In the genomic region with DNA sequence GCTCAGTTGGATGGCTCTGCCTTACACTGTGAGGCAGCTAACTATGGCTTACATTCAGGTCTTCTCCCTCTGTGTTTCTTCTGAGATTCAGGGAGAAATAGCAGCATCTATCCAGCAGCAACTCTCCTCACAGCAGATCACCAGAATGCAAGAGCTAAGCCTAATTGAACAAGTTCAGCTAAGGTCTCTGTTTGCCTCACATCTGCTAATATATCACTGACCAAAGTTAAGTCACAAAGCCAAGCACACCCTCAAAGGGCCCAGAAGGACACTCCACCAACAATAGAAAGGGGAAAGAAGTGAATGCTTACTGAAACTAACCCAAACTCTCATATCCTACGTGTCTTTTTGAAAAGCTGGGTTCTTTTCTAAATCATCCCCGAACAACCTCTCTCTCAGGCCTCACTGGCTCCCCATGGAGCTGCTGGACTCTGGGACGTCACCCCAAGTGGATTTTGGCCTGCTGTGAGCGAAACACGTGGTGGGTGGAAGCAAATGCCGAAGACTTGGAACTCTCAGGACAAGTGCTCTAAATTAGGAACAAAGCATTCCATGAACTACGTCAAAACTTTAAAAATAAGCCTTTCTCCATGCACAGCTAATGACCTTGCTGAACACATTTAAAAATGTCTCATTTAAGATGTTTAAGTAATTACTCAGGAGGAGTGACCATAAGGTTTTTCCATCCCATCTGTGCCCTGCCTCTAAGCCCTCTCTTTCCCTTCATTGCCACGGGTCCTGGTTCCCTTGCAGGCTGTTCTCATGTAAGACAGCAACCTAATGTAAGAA, we compare ENCODE assay signal across 19 cellular contexts.
DNase-seq lines count a peak whose midpoint lies in the region; TF ChIP-seq lines count a peak whose summit lies in the region.
"Had no signal": no experiment of that assay in that cellular context is flagged by ENCODE, and none has a peak within 500 bp of the region (broad histone marks: within the 10 kb centered on the region; RNA-seq: fewer than 3 reads in every experiment).

No MANE protein-coding gene starts in this region.

- H3K27ac ChIP-seq in breast epithelium: peak overlapping the region; percentile 58 to 78
- H3K27ac ChIP-seq in mammary epithelial cell (ENCODE audit: insufficient read depth, low read depth, low read length): no peak overlapping the region
- H3K27ac ChIP-seq in parathyroid adenoma: peak overlapping the region; percentile 11
- H3K27ac ChIP-seq in SK-N-SH (ENCODE audit: low read depth in 2 of 2, low read length in 1 of 2): no peak overlapping the region
- H3K27ac ChIP-seq: SJCRH30 had no signal

- no peak for TF ChIP-seq CTCF in breast epithelium (IDR thresholded peaks at IDR 0.05)
- no peak for TF ChIP-seq CTCF in mammary epithelial cell (conservative IDR thresholded peaks at IDR 0.05 in 1 of 2, IDR thresholded peaks at IDR 0.05 in 1 of 2; ENCODE audit: extremely low read depth in 1 of 2, insufficient read depth in 1 of 2, low read depth in 1 of 2, low read length in 2 of 2)
- no peak for TF ChIP-seq CTCF in foreskin fibroblast (IDR thresholded peaks at IDR 0.05; ENCODE audit: low read depth, low read length)
- TF ChIP-seq CTCF in parathyroid adenoma (IDR thresholded peaks at IDR 0.05): no peak
- no peak for TF ChIP-seq CTCF in SK-N-SH (IDR thresholded peaks at IDR 0.05)

- no TSS peak for BruUV-seq in mammary epithelial cell (replicated peaks; lab: Mats Ljungman, UMichigan)

- H3K9me3 ChIP-seq in breast epithelium (no peaks in the 10 kb centered on the region), mammary epithelial cell (replicated peaks; ENCODE audit: insufficient read depth, low read length) (no peaks in the 10 kb centered on the region), parathyroid adenoma (ENCODE audit: control insufficient read depth, low read length) (no peaks in the 10 kb centered on the region), SK-N-SH (no peaks in the 10 kb centered on the region)
- H3K9me3 ChIP-seq: adrenal gland had no signal

- H3K4me2 ChIP-seq in mammary epithelial cell (ENCODE audit: insufficient read depth, low read depth, low read length) (no peak overlapping the region), parathyroid adenoma (ENCODE audit: low read length) (no peak overlapping the region), SK-N-SH (no peak overlapping the region)

- POLR2A ChIA-PET in SK-N-SH (lab: Yijun Ruan, JAX): no interaction called here

- H2AFZ ChIP-seq in mammary epithelial cell (ENCODE audit: low read depth, low read length): no peak overlapping the region
- H2AFZ ChIP-seq in parathyroid adenoma: no peak overlapping the region
- H2AFZ ChIP-seq in SK-N-SH (ENCODE audit: low read depth): no peak overlapping the region

- 64% methylated on average over 8 of the region's 8 CpGs for WGBS in mammary epithelial cell (ENCODE audit: low coverage, missing lambda C conversion rate)
- WGBS in SK-N-SH (ENCODE audit: low lambda C conversion rate): 77% methylated on average over 8 of the region's 8 CpGs

- H4K20me1 ChIP-seq in mammary epithelial cell (ENCODE audit: insufficient read depth, low read length): no peaks in the 10 kb centered on the region
- H4K20me1 ChIP-seq in SK-N-SH (ENCODE audit: insufficient read depth): no peaks in the 10 kb centered on the region

- DNase-seq in breast epithelium (ENCODE audit: low spot score in 2 of 2) (peak in 1 of 2 donors; percentile 21), mammary epithelial cell (no peak), foreskin fibroblast (peak; percentile 24 to 44), inferior parietal cortex (ENCODE audit: extremely low spot score) (no peak), NCI-H187 treated with DMSO at 0.1 percent for 48 hours (lab: John Stamatoyannopoulos, UW) (no peak), GDM1 (lab: John Stamatoyannopoulos, UW) (no peak), SK-N-SH (no peak)
- DNase-seq: 8988T; activated CD4-positive, alpha-beta T cell treated with anti-CD3 and anti-CD28 coated beads, Interleukin-2, amount 50 U/mL, for 4 hours; CD4-positive, alpha-beta memory T cell; cortex of kidney; NCI-H1417; NCI-H226; SJCRH30; stimulated activated CD4-positive, alpha-beta T cell treated with anti-CD3 and anti-CD28 coated beads, Interleukin-12 subunit alpha, Interleukin-12 subunit beta, amount 100 ng/mL, for 4 hours; stimulated activated naive CD8-positive, alpha-beta T cell treated with anti-CD3 and anti-CD28 coated beads, Interleukin-15, Interleukin-2, amounts not matched to agents 100 U/mL and 50 U/mL, for 24 hours had no signal

- H3K4me3 ChIP-seq in breast epithelium (no peak overlapping the region), mammary epithelial cell (replicated peaks in 1 of 3; ENCODE audit: insufficient read depth in 1 of 3, low read depth in 2 of 3, low read length in 3 of 3) (no peak overlapping the region), foreskin fibroblast (ENCODE audit: low read depth in 1 of 2, low read length in 2 of 2) (no peak overlapping the region), parathyroid adenoma (ENCODE audit: low read depth, low read length) (no peak overlapping the region), SK-N-SH (ENCODE audit: low read depth in 2 of 2, low read length in 1 of 2) (no peak overlapping the region)
- H3K4me3 ChIP-seq: adrenal gland, lung, SJCRH30 had no signal

- H3K27me3 ChIP-seq in breast epithelium (no peaks in the 10 kb centered on the region), mammary epithelial cell (ENCODE audit: insufficient read depth, low read length) (no peaks in the 10 kb centered on the region), parathyroid adenoma (ENCODE audit: control insufficient read depth, insufficient read depth, low read length) (no peaks in the 10 kb centered on the region), SK-N-SH (ENCODE audit: insufficient read depth) (no peaks in the 10 kb centered on the region)
- H3K27me3 ChIP-seq: adrenal gland, SJCRH30 had no signal

- H3K9ac ChIP-seq in mammary epithelial cell (ENCODE audit: insufficient read depth, low read length) (no peak overlapping the region), parathyroid adenoma (no peak overlapping the region), SK-N-SH (no peak overlapping the region)

- intact Hi-C loops in breast epithelium (cut with DNase I; ENCODE audit: low total_unique reads) (no loop called here), mammary epithelial cell (cut with micrococcal nuclease) (no loop called here)

- no peaks in the 10 kb centered on the region for H3K4me1 ChIP-seq in breast epithelium
- H3K4me1 ChIP-seq in mammary epithelial cell (ENCODE audit: insufficient read depth, low read length): no peaks in the 10 kb centered on the region
- no peaks in the 10 kb centered on the region for H3K4me1 ChIP-seq in parathyroid adenoma
- no peaks in the 10 kb centered on the region for H3K4me1 ChIP-seq in SK-N-SH (ENCODE audit: control insufficient read depth in 1 of 2, insufficient read depth in 2 of 2, low read depth in 1 of 2, low read length in 1 of 2)
- H3K4me1 ChIP-seq: adrenal gland, SJCRH30 had no signal

- no peak for TF ChIP-seq EP300 in SK-N-SH (IDR thresholded peaks at IDR 0.05; ENCODE audit: borderline replicate concordance in 1 of 2, low read depth in 1 of 2, low read length in 1 of 2)

- H3K79me2 ChIP-seq in mammary epithelial cell (ENCODE audit: insufficient read depth, low read length) (no peaks in the 10 kb centered on the region), parathyroid adenoma (no peaks in the 10 kb centered on the region), SK-N-SH (ENCODE audit: insufficient read depth) (no peaks in the 10 kb centered on the region)

- H3K36me3 ChIP-seq in breast epithelium (no peaks in the 10 kb centered on the region), mammary epithelial cell (ENCODE audit: insufficient read depth, low read length) (no peaks in the 10 kb centered on the region), parathyroid adenoma (ENCODE audit: control insufficient read depth, insufficient read depth, low read length) (no peaks in the 10 kb centered on the region), SK-N-SH (replicated peaks in 1 of 2; ENCODE audit: control insufficient read depth in 1 of 2, insufficient read depth in 2 of 2, low read length in 1 of 2) (no peaks in the 10 kb centered on the region)
- H3K36me3 ChIP-seq: adrenal gland, SJCRH30 had no signal

- in situ Hi-C loops in mammary epithelial cell (cut with MboI; ENCODE audit: low sequenced_read_pairs in 2 of 2): no loop called here

- no peaks in the 10 kb centered on the region for H3F3A ChIP-seq in SK-N-SH (replicated peaks; ENCODE audit: insufficient read depth)

- CTCF ChIA-PET in mammary epithelial cell (lab: Charles Lee; ENCODE audit: low non-redundant PET) (no interaction called here), SK-N-SH (lab: Yijun Ruan, JAX) (interaction anchor here (1.2 kb wide), 1 partner anchor 48 kb away, joined by 3 read pairs; no protein-coding TSS in a partner anchor)

- TF ChIP-seq RAD21 in SK-N-SH (IDR thresholded peaks at IDR 0.05; ENCODE audit: low read length): no peak

- no peaks in the 10 kb centered on the region for H3K9me2 ChIP-seq in SK-N-SH

- dilution Hi-C loops in mammary epithelial cell (cut with HindIII; ENCODE audit: low sequenced_read_pairs): no loop called here

- no peak for TF ChIP-seq POLR2A in breast epithelium (IDR thresholded peaks at IDR 0.05)

TF ChIP-seq in SK-N-SH, 30 proteins besides CTCF, POLR2A, EP300 and RAD21 (continues in another document):
- TF ChIP-seq GATA2 (CRISPR knock-in tag; IDR thresholded peaks at IDR 0.05) (no peak), CHD2 (IDR thresholded peaks at IDR 0.05; ENCODE audit: low read length, partially characterized antibody) (no peak), SIN3A (IDR thresholded peaks at IDR 0.05; ENCODE audit: borderline replicate concordance, low read depth, low read length) (no peak), SMC3 (IDR thresholded peaks at IDR 0.05; ENCODE audit: low read depth, low read length) (no peak), TAF1 (IDR thresholded peaks at IDR 0.05; ENCODE audit: borderline replicate concordance, low read depth, low read length) (no peak)
- TF ChIP-seq, protein P1, sequence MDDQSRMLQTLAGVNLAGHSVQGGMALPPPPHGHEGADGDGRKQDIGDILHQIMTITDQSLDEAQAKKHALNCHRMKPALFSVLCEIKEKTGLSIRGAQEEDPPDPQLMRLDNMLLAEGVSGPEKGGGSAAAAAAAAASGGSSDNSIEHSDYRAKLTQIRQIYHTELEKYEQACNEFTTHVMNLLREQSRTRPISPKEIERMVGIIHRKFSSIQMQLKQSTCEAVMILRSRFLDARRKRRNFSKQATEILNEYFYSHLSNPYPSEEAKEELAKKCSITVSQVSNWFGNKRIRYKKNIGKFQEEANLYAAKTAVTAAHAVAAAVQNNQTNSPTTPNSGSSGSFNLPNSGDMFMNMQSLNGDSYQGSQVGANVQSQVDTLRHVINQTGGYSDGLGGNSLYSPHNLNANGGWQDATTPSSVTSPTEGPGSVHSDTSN (IDR thresholded peaks at IDR 0.05): no peak

Comparison
In these comparisons a context has a peak if more than half of its experiments do, and no peak if none do; other contexts are left out.
1. H3K27ac ChIP-seq: peak in breast epithelium (2 of 2) and parathyroid adenoma (single experiment); none in mammary epithelial cell (single experiment) and SK-N-SH (0 of 2).
2. DNase-seq: peak in foreskin fibroblast (2 of 2); none in mammary epithelial cell (single experiment), inferior parietal cortex (single experiment), NCI-H187 treated with DMSO at 0.1 percent for 48 hours (single experiment), GDM1 (single experiment) and SK-N-SH (single experiment).